Comparison of ENCODE assay signal across 8 cellular contexts in genomic region chr7:100044719-100045118, GRCh38. TPM values are rescaled to one million over a fixed set of nuclear protein-coding genes. Genes with fewer than 3 reads are reported as not detected.
A peak's percentile ranks its signal among the peaks of the same experiment; 100 is the strongest.
DNase-seq lines count a peak whose midpoint lies in the region; ATAC-seq and TF ChIP-seq lines count a peak whose summit lies in the region.

No MANE protein-coding gene starts in this region.

- ATAC-seq in left colon (peak; percentile 70), GM18870 (IDR thresholded peaks at IDR 0.05; ENCODE audit: unreplicated experiment) (no peak)
- ATAC-seq in activated CD8-positive, alpha-beta memory T cell treated with anti-CD3 and anti-CD28 coated beads, Interleukin-2, amount 10 ng/mL, durations not matched to agents 7 days and 5 days: no peak

- no peaks in the 10 kb centered on the region for H3K27me3 ChIP-seq in SU-DHL-6 (ENCODE audit: low read length)

- CTCF ChIA-PET in activated CD8-positive, alpha-beta memory T cell treated with anti-CD3 and anti-CD28 coated beads, Interleukin-2, amount 10 ng/mL, durations not matched to agents 7 days and 5 days (lab: Charles Lee): interaction anchor here (0.8 to 1.5 kb wide), 3 partner anchors 24 to 50 kb away, joined by 3 to 4 read pairs (median 3); no protein-coding TSS in a partner anchor

- no peak overlapping the region for H3K27ac ChIP-seq in SU-DHL-6 (ENCODE audit: low read depth, low read length)

- H3F3A ChIP-seq in SU-DHL-6 (ENCODE audit: insufficient read depth): peaks cover 19% of the 10 kb centered on the region

- no peak overlapping the region for H3K27ac Mint-ChIP-seq in activated CD8-positive, alpha-beta memory T cell treated with anti-CD3 and anti-CD28 coated beads, Interleukin-2, amount 10 ng/mL, durations not matched to agents 7 days and 5 days

- no peak overlapping the region for H3K4me3 Mint-ChIP-seq in activated CD8-positive, alpha-beta memory T cell treated with anti-CD3 and anti-CD28 coated beads, Interleukin-2, amount 10 ng/mL, durations not matched to agents 7 days and 5 days

- H3K9me2 ChIP-seq in SU-DHL-6 (replicated peaks; ENCODE audit: insufficient read depth, low read length): no peaks in the 10 kb centered on the region

- peak overlapping the region; percentile 6 for H2AFZ ChIP-seq in SU-DHL-6 (ENCODE audit: low read depth, low read length, severe bottlenecking)

- H3K4me1 Mint-ChIP-seq in activated CD8-positive, alpha-beta memory T cell treated with anti-CD3 and anti-CD28 coated beads, Interleukin-2, amount 10 ng/mL, durations not matched to agents 7 days and 5 days: peaks cover 31% of the 10 kb centered on the region

- in situ Hi-C loops in GM13977 (cut with MboI; ENCODE audit: low pct_unique_long_range_greater_than_20kb, low sequenced_read_pairs, unreplicated experiment): no loop called here

- peak; percentile 23 for DNase-seq in CD1c-positive myeloid dendritic cell (ENCODE audit: extremely low spot score)
- DNase-seq in GM13977 (ENCODE audit: low spot score): peak; percentile 30
- DNase-seq in left colon: peak; percentile 48 to 56
- DNase-seq in activated effector memory CD4-positive, alpha-beta T cell treated with Interleukin-2 at 50 U/mL for 16 hours: no peak
- no peak for DNase-seq in stimulated activated CD4-positive, alpha-beta T cell treated with anti-CD3 and anti-CD28 coated beads, Interleukin-4, amount 100 ng/mL, for 24 hours
- DNase-seq in activated CD8-positive, alpha-beta memory T cell treated with anti-CD3 and anti-CD28 coated beads, Interleukin-2, amount 10 ng/mL, durations not matched to agents 7 days and 5 days: no peak

- H3K27me3 Mint-ChIP-seq in activated CD8-positive, alpha-beta memory T cell treated with anti-CD3 and anti-CD28 coated beads, Interleukin-2, amount 10 ng/mL, durations not matched to agents 7 days and 5 days: no peaks in the 10 kb centered on the region

- H3K36me3 Mint-ChIP-seq in activated CD8-positive, alpha-beta memory T cell treated with anti-CD3 and anti-CD28 coated beads, Interleukin-2, amount 10 ng/mL, durations not matched to agents 7 days and 5 days: peaks cover 1% of the 10 kb centered on the region

- H3K4me2 ChIP-seq in SU-DHL-6 (ENCODE audit: low read depth, low read length, poor library complexity, severe bottlenecking): peak overlapping the region; percentile 12

- H3K4me3 ChIP-seq in SU-DHL-6 (ENCODE audit: insufficient read depth, low read length, poor library complexity, severe bottlenecking): no peak overlapping the region

- intact Hi-C loops in left colon (cut with DNase I, micrococcal nuclease): no loop called here

- no peaks in the 10 kb centered on the region for H3K9me3 ChIP-seq in SU-DHL-6 (ENCODE audit: insufficient read depth, low read length)

- H3K9me3 Mint-ChIP-seq in activated CD8-positive, alpha-beta memory T cell treated with anti-CD3 and anti-CD28 coated beads, Interleukin-2, amount 10 ng/mL, durations not matched to agents 7 days and 5 days (ENCODE audit: low read depth): no peaks in the 10 kb centered on the region

- no peaks in the 10 kb centered on the region for H3K36me3 ChIP-seq in SU-DHL-6 (ENCODE audit: low read length)

- H3K9ac ChIP-seq in SU-DHL-6 (ENCODE audit: low read length): no peak overlapping the region

- TF ChIP-seq CTCF in GM13977 (IDR thresholded peaks at IDR 0.05; ENCODE audit: extremely low read depth, insufficient read depth, missing control alignments) (peak; percentile 10), SU-DHL-6 (IDR thresholded peaks at IDR 0.05; ENCODE audit: insufficient read depth, low read length, poor library complexity, severe bottlenecking) (no peak)

- H4K20me1 ChIP-seq in SU-DHL-6 (ENCODE audit: low read depth, low read length): no peaks in the 10 kb centered on the region

- H3K79me2 ChIP-seq in SU-DHL-6 (ENCODE audit: insufficient read depth, low read length): no peaks in the 10 kb centered on the region

RNA-seq across cellular contexts. Expression of gene ZSCAN21, which starts 4.9 kb away (rescaled TPM):
- total RNA-seq in left colon: 1 to 10 TPM; 6.7 to 7.1 TPM
- 1 to 10 TPM; 5.6 to 7.9 TPM for total RNA-seq in activated CD8-positive, alpha-beta memory T cell treated with anti-CD3 and anti-CD28 coated beads, Interleukin-2, amount 10 ng/mL, durations not matched to agents 7 days and 5 days

RNA-seq across cellular contexts. Expression of gene ZKSCAN1, which starts 29.3 kb away (rescaled TPM):
- 100 to 1,000 TPM; 127 to 133 TPM for total RNA-seq in left colon
- 10 to 100 TPM; 55.5 to 58.6 TPM for total RNA-seq in activated CD8-positive, alpha-beta memory T cell treated with anti-CD3 and anti-CD28 coated beads, Interleukin-2, amount 10 ng/mL, durations not matched to agents 7 days and 5 days

RNA-seq across cellular contexts. Expression of gene ZNF3, which starts 36.8 kb away (rescaled TPM):
- 10 to 100 TPM; 34.0 to 37.2 TPM for total RNA-seq in left colon
- total RNA-seq in activated CD8-positive, alpha-beta memory T cell treated with anti-CD3 and anti-CD28 coated beads, Interleukin-2, amount 10 ng/mL, durations not matched to agents 7 days and 5 days: 10 to 100 TPM; 21.2 to 24.1 TPM

RNA-seq across cellular contexts. Expression of gene COPS6, which starts 44.0 kb away (rescaled TPM):
- 10 to 100 TPM; 59.3 to 65.6 TPM for total RNA-seq in left colon
- total RNA-seq in activated CD8-positive, alpha-beta memory T cell treated with anti-CD3 and anti-CD28 coated beads, Interleukin-2, amount 10 ng/mL, durations not matched to agents 7 days and 5 days: 10 to 100 TPM; 81.2 to 90.8 TPM

RNA-seq across cellular contexts. Expression of gene MCM7, which starts 56.5 kb away (rescaled TPM):
- total RNA-seq in left colon: 10 to 100 TPM; 44.7 to 62.1 TPM
- total RNA-seq in activated CD8-positive, alpha-beta memory T cell treated with anti-CD3 and anti-CD28 coated beads, Interleukin-2, amount 10 ng/mL, durations not matched to agents 7 days and 5 days: 100 to 1,000 TPM; 405 to 409 TPM

Comparison
In these comparisons a context has a peak if more than half of its experiments do, and no peak if none do; other contexts are left out.
1. DNase-seq: peak in CD1c-positive myeloid dendritic cell (single experiment), GM13977 (single experiment) and left colon (2 of 2); none in activated effector memory CD4-positive, alpha-beta T cell treated with Interleukin-2 at 50 U/mL for 16 hours (single experiment), stimulated activated CD4-positive, alpha-beta T cell treated with anti-CD3 and anti-CD28 coated beads, Interleukin-4, amount 100 ng/mL, for 24 hours (single experiment) and activated CD8-positive, alpha-beta memory T cell treated with anti-CD3 and anti-CD28 coated beads, Interleukin-2, amount 10 ng/mL, durations not matched to agents 7 days and 5 days (single experiment).